In genomic region chr9:112866662-112867274, GRCh38 we compare ENCODE assay signal across 14 cellular contexts. TPM values are rescaled to one million over a fixed set of nuclear protein-coding genes. Genes with fewer than 3 reads are reported as not detected.
DNase-seq lines count a peak whose midpoint lies in the region; ATAC-seq and TF ChIP-seq lines count a peak whose summit lies in the region.
"Had no signal": no experiment of that assay in that cellular context is flagged by ENCODE, and none has a peak within 500 bp of the region (broad histone marks: within the 10 kb centered on the region; RNA-seq: fewer than 3 reads in every experiment).

No MANE protein-coding gene starts in this region.

- TF ChIP-seq RAD21 in SK-N-SH (IDR thresholded peaks at IDR 0.05; ENCODE audit: low read length) = no peak

- no peak overlapping the region for H3K4me3 Mint-ChIP-seq in activated T-cell treated with anti-CD3 and anti-CD28 coated beads, Interleukin-2, amount 50 U/mL, for 4 hours
- H3K4me3 Mint-ChIP-seq: activated CD8-positive, alpha-beta memory T cell treated with anti-CD3 and anti-CD28 coated beads, Interleukin-2, amount 10 ng/mL, durations not matched to agents 7 days and 5 days had no signal

- H3K9me2 ChIP-seq in SK-N-SH = no peaks in the 10 kb centered on the region

- TF ChIP-seq EP300 in SK-N-SH (IDR thresholded peaks at IDR 0.05; ENCODE audit: borderline replicate concordance in 1 of 2, low read depth in 1 of 2, low read length in 1 of 2) = no peak

- peaks cover 0 to 6% of the 10 kb centered on the region in 2 experiments for H3K36me3 ChIP-seq in SK-N-SH (replicated peaks in 1 of 2; ENCODE audit: control insufficient read depth in 1 of 2, insufficient read depth in 2 of 2, low read length in 1 of 2)
- H3K36me3 ChIP-seq: prostate gland had no signal

- POLR2A ChIA-PET in SK-N-SH (lab: Yijun Ruan, JAX) = no interaction called here

- H3K27ac ChIP-seq in SK-N-SH (ENCODE audit: low read depth in 2 of 2, low read length in 1 of 2) = no peak overlapping the region
- H3K27ac ChIP-seq: ascending aorta, prostate gland had no signal

- H3K4me3 ChIP-seq in SK-N-SH (ENCODE audit: low read depth in 2 of 2, low read length in 1 of 2) (no peak overlapping the region), foreskin fibroblast (ENCODE audit: low read depth in 1 of 2, low read length in 2 of 2) (no peak overlapping the region)
- H3K4me3 ChIP-seq: ascending aorta, prostate gland had no signal

- 65% methylated on average over 1 of the region's 1 CpG for WGBS in SK-N-SH (ENCODE audit: low lambda C conversion rate)

- H3K9ac ChIP-seq in SK-N-SH = no peak overlapping the region

- no peaks in the 10 kb centered on the region for H3K9me3 ChIP-seq in SK-N-SH
- H3K9me3 ChIP-seq: ascending aorta, prostate gland had no signal

- no peaks in the 10 kb centered on the region for H3K4me1 ChIP-seq in SK-N-SH (ENCODE audit: control insufficient read depth in 1 of 2, insufficient read depth in 2 of 2, low read depth in 1 of 2, low read length in 1 of 2)
- H3K4me1 ChIP-seq: ascending aorta, prostate gland had no signal

- H2AFZ ChIP-seq in SK-N-SH (ENCODE audit: low read depth) = no peak overlapping the region

- no peaks in the 10 kb centered on the region for H4K20me1 ChIP-seq in SK-N-SH (ENCODE audit: insufficient read depth)

- CTCF ChIA-PET in SK-N-SH (lab: Yijun Ruan, JAX) = no interaction called here

- no peaks in the 10 kb centered on the region for H3K27me3 Mint-ChIP-seq in activated T-cell treated with anti-CD3 and anti-CD28 coated beads, Interleukin-2, amount 50 U/mL, for 4 hours (ENCODE audit: low read depth)
- H3K27me3 Mint-ChIP-seq: activated CD8-positive, alpha-beta memory T cell treated with anti-CD3 and anti-CD28 coated beads, Interleukin-2, amount 10 ng/mL, durations not matched to agents 7 days and 5 days had no signal

- H3K36me3 Mint-ChIP-seq in activated T-cell treated with anti-CD3 and anti-CD28 coated beads, Interleukin-2, amount 50 U/mL, for 4 hours (ENCODE audit: insufficient read depth) = peaks cover 38% of the 10 kb centered on the region
- H3K36me3 Mint-ChIP-seq: activated CD8-positive, alpha-beta memory T cell treated with anti-CD3 and anti-CD28 coated beads, Interleukin-2, amount 10 ng/mL, durations not matched to agents 7 days and 5 days had no signal

- ATAC-seq in SK-N-SH treated with all-trans-retinoic acid at 6 μM for 48 hours = peak; percentile 32; the same call in 1 of the 3 replicates
- no peak for ATAC-seq in activated T-cell treated with anti-CD3 and anti-CD28 coated beads, Interleukin-2, amount 50 U/mL, for 4 hours
- ATAC-seq: activated CD8-positive, alpha-beta memory T cell treated with anti-CD3 and anti-CD28 coated beads, Interleukin-2, amount 10 ng/mL, durations not matched to agents 7 days and 5 days had no signal

- no peaks in the 10 kb centered on the region for H3K27me3 ChIP-seq in SK-N-SH (ENCODE audit: insufficient read depth)
- H3K27me3 ChIP-seq: ascending aorta had no signal

- H3F3A ChIP-seq in SK-N-SH (replicated peaks; ENCODE audit: insufficient read depth) = no peaks in the 10 kb centered on the region

- H3K4me2 ChIP-seq in SK-N-SH = no peak overlapping the region

- no peaks in the 10 kb centered on the region for H3K9me3 Mint-ChIP-seq in activated T-cell treated with anti-CD3 and anti-CD28 coated beads, Interleukin-2, amount 50 U/mL, for 4 hours

- DNase-seq in SK-N-SH (no peak), T1000 (lab: John Stamatoyannopoulos, UW) (peak; percentile 34), foreskin fibroblast (peak; percentile 45 to 56), NCI-H1436 (lab: John Stamatoyannopoulos, UW) (no peak), hippocampal formation (lab: John Stamatoyannopoulos, UW) (no peak)
- DNase-seq in stimulated activated CD8-positive, alpha-beta memory T cell treated with anti-CD3 and anti-CD28 coated beads, Interleukin-4, amount 100 ng/mL, for 48 hours = no peak
- DNase-seq in activated T-cell treated with anti-CD3 and anti-CD28 coated beads, Interleukin-2, amount 50 U/mL, for 4 hours = no peak
- DNase-seq: activated CD8-positive, alpha-beta memory T cell treated with anti-CD3 and anti-CD28 coated beads, Interleukin-2, amount 10 ng/mL, durations not matched to agents 7 days and 5 days; NCI-H1048 had no signal

- H3K79me2 ChIP-seq in SK-N-SH (ENCODE audit: insufficient read depth) = no peaks in the 10 kb centered on the region

- peaks cover 14% of the 10 kb centered on the region for H3K4me1 Mint-ChIP-seq in activated T-cell treated with anti-CD3 and anti-CD28 coated beads, Interleukin-2, amount 50 U/mL, for 4 hours (ENCODE audit: low read depth)

- TF ChIP-seq CTCF in SK-N-SH (IDR thresholded peaks at IDR 0.05) (no peak), foreskin fibroblast (IDR thresholded peaks at IDR 0.05; ENCODE audit: low read depth, low read length) (no peak)

TF ChIP-seq in SK-N-SH treated with all-trans-retinoic acid at 6 μM for 48 hours, 23 proteins besides CTCF, POLR2A, EP300 and RAD21:
- TF ChIP-seq PPARA (CRISPR knock-in tag; IDR thresholded peaks at IDR 0.05; ENCODE audit: borderline replicate concordance) (no peak), TCF4 (CRISPR knock-in tag; IDR thresholded peaks at IDR 0.05; ENCODE audit: borderline replicate concordance) (no peak), POU6F1 (CRISPR knock-in tag; IDR thresholded peaks at IDR 0.05; ENCODE audit: borderline replicate concordance, low read depth) (no peak), ZNF565 (CRISPR knock-in tag; conservative IDR thresholded peaks at IDR 0.05; ENCODE audit: low read depth) (no peak), RARB (CRISPR knock-in tag; IDR thresholded peaks at IDR 0.05) (no peak), CSDC2 (CRISPR knock-in tag; IDR thresholded peaks at IDR 0.05) (no peak), CSRNP3 (CRISPR knock-in tag; IDR thresholded peaks at IDR 0.05) (no peak)

TF ChIP-seq in SK-N-SH, 30 proteins besides CTCF, POLR2A, EP300 and RAD21:
- no peak for TF ChIP-seq FOXM1 (IDR thresholded peaks at IDR 0.05; ENCODE audit: low read depth)
- TF ChIP-seq USF2 (IDR thresholded peaks at IDR 0.05; ENCODE audit: borderline replicate concordance, low read depth, low read length) = no peak
- no peak for TF ChIP-seq CHD2 (IDR thresholded peaks at IDR 0.05; ENCODE audit: low read length, partially characterized antibody)
- TF ChIP-seq PBX3 (IDR thresholded peaks at IDR 0.05) = no peak
- no peak for TF ChIP-seq MXI1 (IDR thresholded peaks at IDR 0.05; ENCODE audit: low read depth, low read length)
- no peak for TF ChIP-seq RFX5 (IDR thresholded peaks at IDR 0.05; ENCODE audit: low read length)
- no peak for TF ChIP-seq SMC3 (IDR thresholded peaks at IDR 0.05; ENCODE audit: low read depth, low read length)
- TF ChIP-seq NFIC (IDR thresholded peaks at IDR 0.05; ENCODE audit: borderline replicate concordance) = no peak
- TF ChIP-seq IRF3 (IDR thresholded peaks at IDR 0.05; ENCODE audit: low read depth, low read length) = no peak
- TF ChIP-seq TCF12 (IDR thresholded peaks at IDR 0.05) = no peak
- no peak for TF ChIP-seq RCOR1 (IDR thresholded peaks at IDR 0.05; ENCODE audit: low read length)

RNA-seq across cellular contexts. Expression of gene SLC46A2, which starts 23.9 kb away (rescaled TPM):
- not detected in 2 replicates for polyA plus RNA-seq in SK-N-SH (2012; rRNA removed)
- not detected in 2 replicates for polyA plus RNA-seq in SK-N-SH (2012; cell fraction: cytosol; rRNA removed)
- not detected in 2 replicates for polyA plus RNA-seq in SK-N-SH (2012; cell fraction: nucleus; rRNA removed)
- not detected for total RNA-seq in activated T-cell treated with anti-CD3 and anti-CD28 coated beads, Interleukin-2, amount 50 U/mL, for 4 hours
- total RNA-seq: activated CD8-positive, alpha-beta memory T cell treated with anti-CD3 and anti-CD28 coated beads, Interleukin-2, amount 10 ng/mL, durations not matched to agents 7 days and 5 days; ascending aorta; fibroblast of lung; T-helper 2 cell treated with Interferon-gamma antibody and Interleukin-4, amounts not matched to agents 100 ng/mL and 5 ng/mL, for 36 hours had no signal
- polyA plus RNA-seq: fibroblast of lung had no signal

Comparison
In these comparisons a context has a peak if more than half of its experiments do, and no peak if none do; other contexts are left out.
1. DNase-seq: peak in T1000 (single experiment) and foreskin fibroblast (2 of 2); none in SK-N-SH (single experiment), stimulated activated CD8-positive, alpha-beta memory T cell treated with anti-CD3 and anti-CD28 coated beads, Interleukin-4, amount 100 ng/mL, for 48 hours (single experiment), activated T-cell treated with anti-CD3 and anti-CD28 coated beads, Interleukin-2, amount 50 U/mL, for 4 hours (single experiment), NCI-H1436 (single experiment) and hippocampal formation (0 of 2).